10 cellular contexts compared by ENCODE assay signal in genomic region chr11:12167098-12167999, GRCh38. TPM values are rescaled to one million over a fixed set of nuclear protein-coding genes. Genes with fewer than 3 reads are reported as not detected.
DNase-seq lines count a peak whose midpoint lies in the region; ATAC-seq, FAIRE-seq and TF ChIP-seq lines count a peak whose summit lies in the region.
"Had no signal": no experiment of that assay in that cellular context is flagged by ENCODE, and none has a peak within 500 bp of the region (broad histone marks: within the 10 kb centered on the region; RNA-seq: fewer than 3 reads in every experiment).

No MANE protein-coding gene starts in this region.

- peaks cover 7 to 46% of the 10 kb centered on the region in 2 experiments for H3K36me3 ChIP-seq in SK-N-SH (replicated peaks in 1 of 2; ENCODE audit: control insufficient read depth in 1 of 2, insufficient read depth in 2 of 2, low read length in 1 of 2)
- H3K36me3 ChIP-seq in small intestine (ENCODE audit: control insufficient read depth in 2 of 2, insufficient read depth in 2 of 2, low read length in 2 of 2) = no peaks in the 10 kb centered on the region

- H3K4me1 ChIP-seq in SK-N-SH (ENCODE audit: control insufficient read depth in 1 of 2, insufficient read depth in 2 of 2, low read depth in 1 of 2, low read length in 1 of 2) (peaks cover 6 to 48% of the 10 kb centered on the region in 2 experiments; a peak in 3 of 4 replicates), small intestine (ENCODE audit: control insufficient read depth in 2 of 2, insufficient read depth in 1 of 2, low read depth in 1 of 2, low read length in 1 of 2) (peaks cover 8 to 18% of the 10 kb centered on the region in 2 donors)

- CTCF ChIA-PET in SK-N-SH (lab: Yijun Ruan, JAX) = no interaction called here

- peaks cover 63% of the 10 kb centered on the region for H3K36me3 Mint-ChIP-seq in activated CD4-positive, alpha-beta T cell treated with anti-CD3 and anti-CD28 coated beads, Interleukin-2, amount 10 ng/mL, durations not matched to agents 24 days and 14 days (ENCODE audit: low read depth)

- peaks cover 65% of the 10 kb centered on the region for H3K4me1 Mint-ChIP-seq in activated CD4-positive, alpha-beta T cell treated with anti-CD3 and anti-CD28 coated beads, Interleukin-2, amount 10 ng/mL, durations not matched to agents 24 days and 14 days

- peak in 1 of 2 experiments; percentile 96; a peak in 2 of 4 replicates for TF ChIP-seq EP300 in SK-N-SH (IDR thresholded peaks at IDR 0.05; ENCODE audit: borderline replicate concordance in 1 of 2, low read depth in 1 of 2, low read length in 1 of 2)

- no peak overlapping the region for H2AFZ ChIP-seq in SK-N-SH (ENCODE audit: low read depth)

- no peaks in the 10 kb centered on the region for H3K9me3 Mint-ChIP-seq in activated CD4-positive, alpha-beta T cell treated with anti-CD3 and anti-CD28 coated beads, Interleukin-2, amount 10 ng/mL, durations not matched to agents 24 days and 14 days

- H3K27ac ChIP-seq in SK-N-SH (ENCODE audit: low read depth in 2 of 2, low read length in 1 of 2) (peak overlapping the region; percentile 4 to 99; a peak in 3 of 4 replicates), small intestine (ENCODE audit: low read depth in 1 of 2, low read length in 1 of 2) (peak overlapping the region; percentile 87 to 95)

- no peak for ATAC-seq in GM19023 (IDR thresholded peaks at IDR 0.05; ENCODE audit: unreplicated experiment)

- POLR2A ChIA-PET in SK-N-SH (lab: Yijun Ruan, JAX) = no interaction called here

- H3K27me3 Mint-ChIP-seq in activated CD4-positive, alpha-beta T cell treated with anti-CD3 and anti-CD28 coated beads, Interleukin-2, amount 10 ng/mL, durations not matched to agents 24 days and 14 days = no peaks in the 10 kb centered on the region

- no peak for TF ChIP-seq POLR2A in GM12891 (IDR thresholded peaks at IDR 0.05; ENCODE audit: low read depth, low read length)

- H3K27me3 ChIP-seq in SK-N-SH (ENCODE audit: insufficient read depth) (no peaks in the 10 kb centered on the region), small intestine (ENCODE audit: control insufficient read depth in 2 of 2, insufficient read depth in 2 of 2, low read length in 2 of 2) (no peaks in the 10 kb centered on the region)

- H3F3A ChIP-seq in SK-N-SH (replicated peaks; ENCODE audit: insufficient read depth) = peaks cover 70% of the 10 kb centered on the region

- no peak for TF ChIP-seq RAD21 in SK-N-SH (IDR thresholded peaks at IDR 0.05; ENCODE audit: low read length)

- H3K4me3 ChIP-seq in SK-N-SH (ENCODE audit: low read depth in 2 of 2, low read length in 1 of 2) (no peak overlapping the region), small intestine (ENCODE audit: low read depth in 1 of 2, low read length in 2 of 2) (no peak overlapping the region)
- H3K4me3 ChIP-seq: skin epidermis had no signal

- H4K20me1 ChIP-seq in SK-N-SH (ENCODE audit: insufficient read depth) = no peaks in the 10 kb centered on the region

- FAIRE-seq in small intestine (lab: Jason Lieb, UNC) (no peak), GM12891 (lab: Jason Lieb, UNC) (no peak)

- no peak for TF ChIP-seq CTCF in SK-N-SH (IDR thresholded peaks at IDR 0.05)

- DNase-seq in activated CD4-positive, alpha-beta T cell treated with anti-CD3 and anti-CD28 coated beads, Interleukin-2, amount 10 ng/mL, durations not matched to agents 24 days and 14 days = peak; percentile 65
- no peak for DNase-seq in activated CD4-positive, alpha-beta T cell treated with anti-CD3 and anti-CD28 coated beads for 1 hour
- DNase-seq in SK-N-SH (no peak), fibroblast of gingiva (ENCODE audit: low read depth) (peak; percentile 79), small intestine (peak; percentile 94), GM12891 (ENCODE audit: insufficient read length, low spot score) (no peak), mucosa of gallbladder (ENCODE audit: low spot score) (no peak)
- DNase-seq: DND-41 had no signal

- H3K4me3 Mint-ChIP-seq in activated CD4-positive, alpha-beta T cell treated with anti-CD3 and anti-CD28 coated beads, Interleukin-2, amount 10 ng/mL, durations not matched to agents 24 days and 14 days = peak overlapping the region; percentile 22

- H3K9ac ChIP-seq in SK-N-SH = peak overlapping the region; percentile 83

- no peaks in the 10 kb centered on the region for H3K9me3 ChIP-seq in SK-N-SH
- no peaks in the 10 kb centered on the region for H3K9me3 ChIP-seq in small intestine (ENCODE audit: control insufficient read depth, low read depth)

- intact Hi-C loops in activated CD4-positive, alpha-beta T cell treated with anti-CD3 and anti-CD28 coated beads, Interleukin-2, amount 10 ng/mL, durations not matched to agents 24 days and 14 days (cut with micrococcal nuclease) = loop anchor here (1.0 kb wide), 2 partner anchors 9 to 16 kb away; no protein-coding TSS in a partner anchor

- peak overlapping the region; percentile 52 for H3K4me2 ChIP-seq in SK-N-SH

- peaks cover 83% of the 10 kb centered on the region for H3K79me2 ChIP-seq in SK-N-SH (ENCODE audit: insufficient read depth)

- no peaks in the 10 kb centered on the region for H3K9me2 ChIP-seq in SK-N-SH

- WGBS in SK-N-SH (ENCODE audit: low lambda C conversion rate) = 31% methylated on average over 14 of the region's 16 CpGs
- WGBS in small intestine, 3 donors = 24 to 57% (median 47%) methylated on average over 16 of the region's 16 CpGs

- peak overlapping the region; percentile 84 for H3K27ac Mint-ChIP-seq in activated CD4-positive, alpha-beta T cell treated with anti-CD3 and anti-CD28 coated beads, Interleukin-2, amount 10 ng/mL, durations not matched to agents 24 days and 14 days

TF ChIP-seq in SK-N-SH, 30 proteins besides CTCF, POLR2A, EP300 and RAD21 (continues in another document):
- TF ChIP-seq JUND (IDR thresholded peaks at IDR 0.05) (peak; percentile 96), CHD2 (IDR thresholded peaks at IDR 0.05; ENCODE audit: low read length, partially characterized antibody) (no peak), FOXJ3 (CRISPR knock-in tag; IDR thresholded peaks at IDR 0.05) (no peak), SMC3 (IDR thresholded peaks at IDR 0.05; ENCODE audit: low read depth, low read length) (no peak), RCOR1 (IDR thresholded peaks at IDR 0.05; ENCODE audit: low read length) (no peak), ELF1 (IDR thresholded peaks at IDR 0.05) (peak; percentile 34; the same call in 1 of the 2 replicates), TAF1 (IDR thresholded peaks at IDR 0.05; ENCODE audit: borderline replicate concordance, low read depth, low read length) (no peak), NRF1 (IDR thresholded peaks at IDR 0.05; ENCODE audit: low read depth, low read length) (no peak)
- TF ChIP-seq, protein P1, sequence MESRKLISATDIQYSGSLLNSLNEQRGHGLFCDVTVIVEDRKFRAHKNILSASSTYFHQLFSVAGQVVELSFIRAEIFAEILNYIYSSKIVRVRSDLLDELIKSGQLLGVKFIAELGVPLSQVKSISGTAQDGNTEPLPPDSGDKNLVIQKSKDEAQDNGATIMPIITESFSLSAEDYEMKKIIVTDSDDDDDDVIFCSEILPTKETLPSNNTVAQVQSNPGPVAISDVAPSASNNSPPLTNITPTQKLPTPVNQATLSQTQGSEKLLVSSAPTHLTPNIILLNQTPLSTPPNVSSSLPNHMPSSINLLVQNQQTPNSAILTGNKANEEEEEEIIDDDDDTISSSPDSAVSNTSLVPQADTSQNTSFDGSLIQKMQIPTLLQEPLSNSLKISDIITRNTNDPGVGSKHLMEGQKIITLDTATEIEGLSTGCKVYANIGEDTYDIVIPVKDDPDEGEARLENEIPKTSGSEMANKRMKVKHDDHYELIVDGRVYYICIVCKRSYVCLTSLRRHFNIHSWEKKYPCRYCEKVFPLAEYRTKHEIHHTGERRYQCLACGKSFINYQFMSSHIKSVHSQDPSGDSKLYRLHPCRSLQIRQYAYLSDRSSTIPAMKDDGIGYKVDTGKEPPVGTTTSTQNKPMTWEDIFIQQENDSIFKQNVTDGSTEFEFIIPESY (IDR thresholded peaks at IDR 0.05; ENCODE audit: borderline replicate concordance, low read depth) = 0 out of 2 replicates have a peak, but pooled peaks have one; percentile 22

TF ChIP-seq in GM12891, 5 proteins besides CTCF, POLR2A, EP300 and RAD21:
- TF ChIP-seq PAX5 (IDR thresholded peaks at IDR 0.05; ENCODE audit: insufficient read depth, low read length, severe bottlenecking) (no peak), POLR2AphosphoS5 (IDR thresholded peaks at IDR 0.05; ENCODE audit: low read depth, low read length) (no peak), SPI1 (IDR thresholded peaks at IDR 0.05; ENCODE audit: low read depth, low read length) (no peak), TAF1 (IDR thresholded peaks at IDR 0.05; ENCODE audit: low read depth, low read length) (no peak), POU2F2 (IDR thresholded peaks at IDR 0.05; ENCODE audit: low read depth, low read length) (no peak)

RNA-seq across cellular contexts. Expression of gene MICAL2, which starts 57.0 kb away (rescaled TPM):
- total RNA-seq in activated CD4-positive, alpha-beta T cell treated with anti-CD3 and anti-CD28 coated beads, Interleukin-2, amount 10 ng/mL, durations not matched to agents 24 days and 14 days = 501 and 510 TPM in 2 replicates
- polyA plus RNA-seq in SK-N-SH (2012; rRNA removed) (54.6 and 67.9 TPM in 2 replicates), small intestine (10 to 100 TPM; 15.9 to 29.1 (median 22.2) TPM)
- 38.0 and 41.1 TPM in 2 replicates for polyA plus RNA-seq in SK-N-SH (2012; cell fraction: cytosol; rRNA removed)
- 76.3 and 84.6 TPM in 2 replicates for polyA plus RNA-seq in SK-N-SH (2012; cell fraction: nucleus; rRNA removed)
- 3.4 TPM for polyA plus RNA-seq in GM12891 (2012; ENCODE audit: low read depth, missing spikeins)
- total RNA-seq in mucosa of gallbladder = 158 TPM

Comparison
In these comparisons a context has a peak if more than half of its experiments do, and no peak if none do; other contexts are left out.
1. DNase-seq: peak in activated CD4-positive, alpha-beta T cell treated with anti-CD3 and anti-CD28 coated beads, Interleukin-2, amount 10 ng/mL, durations not matched to agents 24 days and 14 days (single experiment), fibroblast of gingiva (single experiment) and small intestine (single experiment); none in activated CD4-positive, alpha-beta T cell treated with anti-CD3 and anti-CD28 coated beads for 1 hour (single experiment), SK-N-SH (single experiment), GM12891 (single experiment) and mucosa of gallbladder (single experiment).